18 cellular contexts compared by ENCODE assay signal in the genomic region with DNA sequence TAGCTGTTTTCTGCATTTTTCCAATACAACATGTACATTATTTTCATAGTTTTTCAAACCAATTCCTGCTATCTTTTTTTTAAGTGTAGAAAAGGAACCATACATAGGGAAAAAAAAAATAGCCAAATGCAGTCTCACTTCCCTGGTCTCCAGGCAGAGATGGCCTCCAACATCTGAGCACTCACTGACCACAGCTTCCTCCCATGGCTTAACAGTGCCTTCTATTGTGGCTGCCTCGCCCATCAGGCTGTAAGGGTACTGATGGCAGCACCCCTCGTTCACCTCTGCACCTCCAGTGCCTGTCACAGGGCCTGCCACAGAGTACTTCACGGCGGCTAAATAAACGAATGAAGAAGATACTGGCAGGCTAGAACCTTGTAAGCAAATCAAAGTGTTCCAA.
DNase-seq lines count a peak whose midpoint lies in the region; ATAC-seq and TF ChIP-seq lines count a peak whose summit lies in the region.
"Had no signal": no experiment of that assay in that cellular context is flagged by ENCODE, and none has a peak within 500 bp of the region (broad histone marks: within the 10 kb centered on the region; RNA-seq: fewer than 3 reads in every experiment).

No MANE protein-coding gene starts in this region.

- no peaks in the 10 kb centered on the region for H3K27me3 ChIP-seq in BLaER1 treated with 17β-estradiol and CSF1 and Interleukin-3, amounts not matched to agents 10 nM and 100 nM
- peaks cover 7% of the 10 kb centered on the region for H3K27me3 ChIP-seq in endodermal cell (ENCODE audit: control insufficient read depth, insufficient read depth, low read length, poor library complexity, severe bottlenecking)
- no peaks in the 10 kb centered on the region for H3K27me3 ChIP-seq in upper lobe of right lung

- 82 to 87% methylated on average over 4 to 5 of the region's 5 CpGs for WGBS in endodermal cell (ENCODE audit: insufficient coverage in 1 of 2, insufficient read length in 1 of 2), 2 experiments

- H3K4me3 Mint-ChIP-seq in endodermal cell: no peak overlapping the region
- H3K4me3 Mint-ChIP-seq: B cell; CD8-positive, alpha-beta T cell had no signal

- H3K27ac Mint-ChIP-seq in endodermal cell: no peak overlapping the region
- H3K27ac Mint-ChIP-seq: B cell; CD8-positive, alpha-beta T cell had no signal

- no peak overlapping the region for H3K4me3 ChIP-seq in BLaER1 treated with 17β-estradiol and CSF1 and Interleukin-3, amounts not matched to agents 10 nM and 100 nM
- H3K4me3 ChIP-seq in endodermal cell (ENCODE audit: low read length) (no peak overlapping the region), upper lobe of right lung (no peak overlapping the region)
- H3K4me3 ChIP-seq: GM23248 had no signal

- H3K27me3 Mint-ChIP-seq in endodermal cell (ENCODE audit: insufficient read depth): peaks cover 21% of the 10 kb centered on the region
- H3K27me3 Mint-ChIP-seq: B cell had no signal

- peaks cover 6 to 32% (median 8%) of the 10 kb centered on the region in 10 experiments; a peak in 18 of 20 replicates for H3K4me1 ChIP-seq in BLaER1 treated with 17β-estradiol and CSF1 and Interleukin-3, amounts not matched to agents 10 nM and 100 nM
- H3K4me1 ChIP-seq in endodermal cell (ENCODE audit: control insufficient read depth, insufficient read depth, low read length): no peaks in the 10 kb centered on the region
- no peaks in the 10 kb centered on the region for H3K4me1 ChIP-seq in upper lobe of right lung

- H3K36me3 Mint-ChIP-seq in endodermal cell (ENCODE audit: low read depth): no peaks in the 10 kb centered on the region
- H3K36me3 Mint-ChIP-seq: CD8-positive, alpha-beta T cell had no signal

- DNase-seq in MV-4-11 (lab: John Stamatoyannopoulos, UW) (peak; percentile 92), endodermal cell (peak; percentile 17), upper lobe of right lung (no peak), midbrain (lab: John Stamatoyannopoulos, UW) (no peak), epidermal melanocyte (ENCODE audit: insufficient read length, low spot score) (no peak)
- DNase-seq in activated effector memory CD4-positive, alpha-beta T cell treated with Interleukin-2 at 50 U/mL for 16 hours: no peak
- DNase-seq: ACHN; CD8-positive, alpha-beta T cell; COR-L47; DMS153; DMS79 treated with DMSO at 0.1 percent for 48 hours; EL; GM23248; IMR-90 had no signal

- H3K27ac ChIP-seq in BLaER1 treated with 17β-estradiol and CSF1 and Interleukin-3, amounts not matched to agents 10 nM and 100 nM: no peak overlapping the region
- H3K27ac ChIP-seq in endodermal cell (ENCODE audit: low read depth, low read length) (no peak overlapping the region), upper lobe of right lung (no peak overlapping the region)
- H3K27ac ChIP-seq: C4-2B, GM23248 had no signal

- H3K36me3 ChIP-seq in BLaER1 treated with 17β-estradiol and CSF1 and Interleukin-3, amounts not matched to agents 10 nM and 100 nM: no peaks in the 10 kb centered on the region
- H3K36me3 ChIP-seq in endodermal cell (ENCODE audit: control insufficient read depth, insufficient read depth, low read length) (no peaks in the 10 kb centered on the region), upper lobe of right lung (no peaks in the 10 kb centered on the region)

- TF ChIP-seq CTCF in endodermal cell (conservative IDR thresholded peaks at IDR 0.05) (no peak), upper lobe of right lung (IDR thresholded peaks at IDR 0.05) (no peak)

- H4K20me1 ChIP-seq in BLaER1 treated with 17β-estradiol and CSF1 and Interleukin-3, amounts not matched to agents 10 nM and 100 nM: no peaks in the 10 kb centered on the region

- H3K4me2 ChIP-seq in BLaER1 treated with 17β-estradiol and CSF1 and Interleukin-3, amounts not matched to agents 10 nM and 100 nM: peak overlapping the region; percentile 13 to 60 (median 26); a peak in 17 of 22 replicates

- no peak overlapping the region for H3K9ac ChIP-seq in BLaER1 treated with 17β-estradiol and CSF1 and Interleukin-3, amounts not matched to agents 10 nM and 100 nM
- no peak overlapping the region for H3K9ac ChIP-seq in endodermal cell (ENCODE audit: extremely low read depth, low read length, poor library complexity, severe bottlenecking)
- H3K9ac ChIP-seq: GM23248 had no signal

- intact Hi-C loops in upper lobe of right lung (cut with DNase I): no loop called here

- H3K9me3 ChIP-seq in BLaER1 treated with 17β-estradiol and CSF1 and Interleukin-3, amounts not matched to agents 10 nM and 100 nM (replicated peaks in 1 of 11): no peaks in the 10 kb centered on the region
- H3K9me3 ChIP-seq in endodermal cell (ENCODE audit: control insufficient read depth, low read length) (no peaks in the 10 kb centered on the region), upper lobe of right lung (no peaks in the 10 kb centered on the region)

- peak; percentile 26 for ATAC-seq in upper lobe of right lung
- ATAC-seq: CD8-positive, alpha-beta T cell; HCT116 had no signal

- peaks cover 10% of the 10 kb centered on the region for H3K4me1 Mint-ChIP-seq in endodermal cell
- H3K4me1 Mint-ChIP-seq: B cell had no signal

- H3K9me3 Mint-ChIP-seq in endodermal cell: no peaks in the 10 kb centered on the region

Comparison
In these comparisons a context has a peak if more than half of its experiments do, and no peak if none do; other contexts are left out.
1. DNase-seq: peak in MV-4-11 (single experiment) and endodermal cell (single experiment); none in upper lobe of right lung (single experiment), activated effector memory CD4-positive, alpha-beta T cell treated with Interleukin-2 at 50 U/mL for 16 hours (single experiment), midbrain (single experiment) and epidermal melanocyte (single experiment).